ENCODE assay signal across 2 cellular contexts in genomic region chr17:74340470-74341023, GRCh38.
TF ChIP-seq lines count a peak whose summit lies in the region.

No MANE protein-coding gene starts in this region.

TF ChIP-seq in SK-N-SH, 30 proteins besides CTCF, POLR2A, EP300 and RAD21 (continued from another document):
- TF ChIP-seq IRF3 (IDR thresholded peaks at IDR 0.05; ENCODE audit: low read depth, low read length) (no peak), ELF1 (IDR thresholded peaks at IDR 0.05) (no peak)
TF ChIP-seq in SK-N-SH: peak in this region for 0.

TF ChIP-seq in SK-N-SH treated with all-trans-retinoic acid at 6 μM for 48 hours, 23 proteins besides CTCF, POLR2A, EP300 and RAD21 (continued from another document):
- TF ChIP-seq CSRNP3 (CRISPR knock-in tag; IDR thresholded peaks at IDR 0.05) (no peak), PPARA (CRISPR knock-in tag; IDR thresholded peaks at IDR 0.05; ENCODE audit: borderline replicate concordance) (no peak), TCF4 (CRISPR knock-in tag; IDR thresholded peaks at IDR 0.05; ENCODE audit: borderline replicate concordance) (no peak), CSDC2 (CRISPR knock-in tag; IDR thresholded peaks at IDR 0.05) (no peak), ARNTL (CRISPR knock-in tag; IDR thresholded peaks at IDR 0.05; ENCODE audit: borderline replicate concordance, low read depth) (no peak), TOX (CRISPR knock-in tag; IDR thresholded peaks at IDR 0.05; ENCODE audit: borderline replicate concordance) (no peak), ZFP3 (CRISPR knock-in tag; IDR thresholded peaks at IDR 0.05) (no peak), ZC3H10 (CRISPR knock-in tag; IDR thresholded peaks at IDR 0.05) (no peak)
- TF ChIP-seq, protein P1, sequence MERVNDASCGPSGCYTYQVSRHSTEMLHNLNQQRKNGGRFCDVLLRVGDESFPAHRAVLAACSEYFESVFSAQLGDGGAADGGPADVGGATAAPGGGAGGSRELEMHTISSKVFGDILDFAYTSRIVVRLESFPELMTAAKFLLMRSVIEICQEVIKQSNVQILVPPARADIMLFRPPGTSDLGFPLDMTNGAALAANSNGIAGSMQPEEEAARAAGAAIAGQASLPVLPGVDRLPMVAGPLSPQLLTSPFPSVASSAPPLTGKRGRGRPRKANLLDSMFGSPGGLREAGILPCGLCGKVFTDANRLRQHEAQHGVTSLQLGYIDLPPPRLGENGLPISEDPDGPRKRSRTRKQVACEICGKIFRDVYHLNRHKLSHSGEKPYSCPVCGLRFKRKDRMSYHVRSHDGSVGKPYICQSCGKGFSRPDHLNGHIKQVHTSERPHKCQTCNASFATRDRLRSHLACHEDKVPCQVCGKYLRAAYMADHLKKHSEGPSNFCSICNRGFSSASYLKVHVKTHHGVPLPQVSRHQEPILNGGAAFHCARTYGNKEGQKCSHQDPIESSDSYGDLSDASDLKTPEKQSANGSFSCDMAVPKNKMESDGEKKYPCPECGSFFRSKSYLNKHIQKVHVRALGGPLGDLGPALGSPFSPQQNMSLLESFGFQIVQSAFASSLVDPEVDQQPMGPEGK (CRISPR knock-in tag; IDR thresholded peaks at IDR 0.05; ENCODE audit: borderline replicate concordance) = no peak
- TF ChIP-seq, protein P2, sequence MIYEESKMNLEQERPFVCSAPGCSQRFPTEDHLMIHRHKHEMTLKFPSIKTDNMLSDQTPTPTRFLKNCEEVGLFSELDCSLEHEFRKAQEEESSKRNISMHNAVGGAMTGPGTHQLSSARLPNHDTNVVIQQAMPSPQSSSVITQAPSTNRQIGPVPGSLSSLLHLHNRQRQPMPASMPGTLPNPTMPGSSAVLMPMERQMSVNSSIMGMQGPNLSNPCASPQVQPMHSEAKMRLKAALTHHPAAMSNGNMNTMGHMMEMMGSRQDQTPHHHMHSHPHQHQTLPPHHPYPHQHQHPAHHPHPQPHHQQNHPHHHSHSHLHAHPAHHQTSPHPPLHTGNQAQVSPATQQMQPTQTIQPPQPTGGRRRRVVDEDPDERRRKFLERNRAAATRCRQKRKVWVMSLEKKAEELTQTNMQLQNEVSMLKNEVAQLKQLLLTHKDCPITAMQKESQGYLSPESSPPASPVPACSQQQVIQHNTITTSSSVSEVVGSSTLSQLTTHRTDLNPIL (CRISPR knock-in tag; IDR thresholded peaks at IDR 0.05; ENCODE audit: low read depth) = no peak
